ENCODE assay signal across 17 cellular contexts in the genomic region with DNA sequence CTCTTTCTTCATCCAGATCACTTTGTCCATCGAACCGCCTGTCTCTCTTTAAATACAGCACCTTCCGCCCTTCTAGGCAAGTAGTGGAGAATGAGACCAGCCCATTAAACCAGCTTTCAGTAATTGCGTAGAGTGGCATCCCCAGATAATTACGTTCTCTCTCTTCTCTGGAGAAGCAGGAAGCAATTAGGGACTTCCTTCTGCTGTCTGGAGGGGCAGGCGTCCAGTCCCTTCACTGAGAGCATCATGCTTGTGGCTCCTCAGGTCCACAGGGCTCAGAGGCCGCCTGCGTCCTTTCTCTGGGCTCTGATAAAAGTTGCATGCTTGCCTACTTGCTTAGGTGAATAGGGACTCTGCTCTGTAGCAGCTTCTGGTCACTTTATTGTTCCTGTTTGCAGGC.
"Had no signal": no experiment of that assay in that cellular context is flagged by ENCODE, and none has a peak within 500 bp of the region (broad histone marks: within the 10 kb centered on the region; RNA-seq: fewer than 3 reads in every experiment).

No MANE protein-coding gene starts in this region.

- H3K27ac Mint-ChIP-seq: activated CD4-positive, alpha-beta memory T cell treated with anti-CD3 and anti-CD28 coated beads, Interleukin-2, amount 10 ng/mL, durations not matched to agents 7 days and 5 days; activated CD4-positive, alpha-beta T cell treated with anti-CD3 and anti-CD28 coated beads for 36 hours; activated naive CD8-positive, alpha-beta T cell treated with anti-CD3 and anti-CD28 coated beads, Interleukin-2, amount 10 ng/mL, durations not matched to agents 7 days and 5 days; activated T-cell treated with anti-CD3 and anti-CD28 coated beads, Interleukin-2, amount 50 U/mL, for 72 hours; naive thymus-derived CD8-positive, alpha-beta T cell; stimulated activated naive CD8-positive, alpha-beta T cell treated with anti-CD3 and anti-CD28 coated beads, Interleukin-15, Interleukin-2, amounts not matched to agents 100 ng/mL and 50 ng/mL, for 24 hours had no signal

- H3K36me3 Mint-ChIP-seq: activated naive CD8-positive, alpha-beta T cell treated with anti-CD3 and anti-CD28 coated beads, Interleukin-2, amount 10 ng/mL, durations not matched to agents 7 days and 5 days; naive thymus-derived CD8-positive, alpha-beta T cell had no signal

- H3K4me3 ChIP-seq: lung, mucosa of descending colon had no signal

- H3K4me1 ChIP-seq: foreskin keratinocyte had no signal

- DNase-seq: activated CD4-positive, alpha-beta memory T cell treated with anti-CD3 and anti-CD28 coated beads, Interleukin-2, amount 10 ng/mL, durations not matched to agents 7 days and 5 days; activated CD8-positive, alpha-beta memory T cell treated with anti-CD3 and anti-CD28 coated beads, Interleukin-2, amount 50 U/mL, for 4 hours; activated naive CD8-positive, alpha-beta T cell treated with anti-CD3 and anti-CD28 coated beads, Interleukin-2, amount 10 ng/mL, durations not matched to agents 7 days and 5 days; activated T-cell treated with anti-CD3 and anti-CD28 coated beads, Interleukin-2, amount 50 U/mL, for 72 hours; anterior cingulate cortex; foreskin keratinocyte; head of caudate nucleus; left colon; mucosa of descending colon; naive thymus-derived CD8-positive, alpha-beta T cell; stimulated activated CD4-positive, alpha-beta T cell treated with anti-CD3 and anti-CD28 coated beads, Interleukin-4, amount 100 ng/mL, for 1 hour; stimulated activated CD8-positive, alpha-beta memory T cell treated with anti-CD3 and anti-CD28 coated beads, Interleukin-4, amount 100 ng/mL, for 48 hours; T-helper 9 cell had no signal

- ATAC-seq: activated CD4-positive, alpha-beta T cell treated with anti-CD3 and anti-CD28 coated beads for 36 hours; activated T-cell treated with anti-CD3 and anti-CD28 coated beads, Interleukin-2, amount 50 U/mL, for 72 hours; foreskin keratinocyte; left colon; mucosa of descending colon; naive thymus-derived CD8-positive, alpha-beta T cell had no signal

- H3K9me3 ChIP-seq: mucosa of descending colon had no signal

- H3K27ac ChIP-seq: foreskin keratinocyte, WERI-Rb-1 had no signal

- H3K4me3 Mint-ChIP-seq: activated CD4-positive, alpha-beta memory T cell treated with anti-CD3 and anti-CD28 coated beads, Interleukin-2, amount 10 ng/mL, durations not matched to agents 7 days and 5 days; activated CD4-positive, alpha-beta T cell treated with anti-CD3 and anti-CD28 coated beads for 36 hours; activated naive CD8-positive, alpha-beta T cell treated with anti-CD3 and anti-CD28 coated beads, Interleukin-2, amount 10 ng/mL, durations not matched to agents 7 days and 5 days; activated T-cell treated with anti-CD3 and anti-CD28 coated beads, Interleukin-2, amount 50 U/mL, for 72 hours; naive thymus-derived CD8-positive, alpha-beta T cell; stimulated activated naive CD8-positive, alpha-beta T cell treated with anti-CD3 and anti-CD28 coated beads, Interleukin-15, Interleukin-2, amounts not matched to agents 100 ng/mL and 50 ng/mL, for 24 hours had no signal

- H3K27me3 ChIP-seq: foreskin keratinocyte had no signal

- H3K9me3 Mint-ChIP-seq: activated CD4-positive, alpha-beta memory T cell treated with anti-CD3 and anti-CD28 coated beads, Interleukin-2, amount 10 ng/mL, durations not matched to agents 7 days and 5 days; activated naive CD8-positive, alpha-beta T cell treated with anti-CD3 and anti-CD28 coated beads, Interleukin-2, amount 10 ng/mL, durations not matched to agents 7 days and 5 days; activated T-cell treated with anti-CD3 and anti-CD28 coated beads, Interleukin-2, amount 50 U/mL, for 72 hours; stimulated activated naive CD8-positive, alpha-beta T cell treated with anti-CD3 and anti-CD28 coated beads, Interleukin-15, Interleukin-2, amounts not matched to agents 100 ng/mL and 50 ng/mL, for 24 hours had no signal

- H3K36me3 ChIP-seq: WERI-Rb-1 had no signal

- H3K4me1 Mint-ChIP-seq: activated CD4-positive, alpha-beta memory T cell treated with anti-CD3 and anti-CD28 coated beads, Interleukin-2, amount 10 ng/mL, durations not matched to agents 7 days and 5 days had no signal
